Comparison of ENCODE assay signal across 12 cellular contexts in genomic region chr12:50201987-50202521, GRCh38. TPM values are rescaled to one million over a fixed set of nuclear protein-coding genes. Genes with fewer than 3 reads are reported as not detected.
DNase-seq lines count a peak whose midpoint lies in the region; FAIRE-seq and TF ChIP-seq lines count a peak whose summit lies in the region.
"Had no signal": no experiment of that assay in that cellular context is flagged by ENCODE, and none has a peak within 500 bp of the region (broad histone marks: within the 10 kb centered on the region; RNA-seq: fewer than 3 reads in every experiment).

No MANE protein-coding gene starts in this region.

- TF ChIP-seq POLR2A in esophagus muscularis mucosa (IDR thresholded peaks at IDR 0.05; ENCODE audit: low read depth) = no peak

- TF ChIP-seq CTCF in astrocyte (IDR thresholded peaks at IDR 0.05; ENCODE audit: insufficient read depth, low read depth, low read length) (no peak), GM10266 (IDR thresholded peaks at IDR 0.05; ENCODE audit: control insufficient read depth, insufficient read depth, low read depth, missing control alignments) (no peak), esophagus muscularis mucosa (IDR thresholded peaks at IDR 0.05) (no peak)

- H3K36me3 ChIP-seq in astrocyte (ENCODE audit: insufficient read depth, low read length) = peaks cover 52% of the 10 kb centered on the region
- peaks cover 26 to 88% (median 70%) of the 10 kb centered on the region in 4 donors for H3K36me3 ChIP-seq in esophagus muscularis mucosa

- intact Hi-C loops in esophagus muscularis mucosa (cut with DNase I) = no loop called here

- DNase-seq in SIG-M5 treated with dmso at 0.1 percent for 504 hours (lab: John Stamatoyannopoulos, UW; ENCODE audit: unreplicated experiment) (peak; percentile 61), SIG-M5 (lab: John Stamatoyannopoulos, UW) (no peak), astrocyte (ENCODE audit: low read depth) (peak; percentile 93), kidney glomerular epithelial cell (lab: John Stamatoyannopoulos, UW) (peak; percentile 91), GM10266 (ENCODE audit: extremely low spot score) (no peak), DMS 273 (lab: John Stamatoyannopoulos, UW; ENCODE audit: unreplicated experiment) (no peak), retina (no peak), esophagus muscularis mucosa (ENCODE audit: extremely low spot score) (no peak)
- DNase-seq: NCI-H446 had no signal

- no peak overlapping the region for H2AFZ ChIP-seq in astrocyte (ENCODE audit: low read depth, low read length)

- H3K4me1 Mint-ChIP-seq in astrocyte (ENCODE audit: low read depth, unreplicated experiment) = peaks cover 26% of the 10 kb centered on the region
- H3K4me1 Mint-ChIP-seq: B cell had no signal

- TF ChIP-seq EP300 in esophagus muscularis mucosa (IDR thresholded peaks at IDR 0.05) = no peak

- no peaks in the 10 kb centered on the region for H3K9me3 Mint-ChIP-seq in astrocyte (ENCODE audit: unreplicated experiment)

- 80% methylated on average over 3 of the region's 3 CpGs for WGBS in esophagus muscularis mucosa

- H4K20me1 ChIP-seq in astrocyte (ENCODE audit: insufficient read depth, low read length) = peaks cover 32% of the 10 kb centered on the region

- peak overlapping the region; percentile 72 for H3K9ac ChIP-seq in astrocyte (ENCODE audit: low read length)

- FAIRE-seq in astrocyte (lab: Jason Lieb, UNC) = peak; percentile 49
- FAIRE-seq: islet of Langerhans had no signal

- H3K4me3 ChIP-seq in astrocyte (ENCODE audit: insufficient read depth, low read depth, low read length) (no peak overlapping the region), esophagus muscularis mucosa (no peak overlapping the region)
- H3K4me3 ChIP-seq: ascending aorta had no signal

- peaks cover 33% of the 10 kb centered on the region for H3K36me3 Mint-ChIP-seq in astrocyte (ENCODE audit: low read depth, unreplicated experiment)

- peak overlapping the region; percentile 73 for H3K4me3 Mint-ChIP-seq in astrocyte (ENCODE audit: unreplicated experiment)
- H3K4me3 Mint-ChIP-seq: B cell had no signal

- H3K79me2 ChIP-seq in astrocyte (ENCODE audit: insufficient read depth, low read length) = peaks cover 62% of the 10 kb centered on the region

- no peaks in the 10 kb centered on the region for H3K27me3 ChIP-seq in astrocyte (ENCODE audit: insufficient read depth, low read length)
- H3K27me3 ChIP-seq in esophagus muscularis mucosa = no peaks in the 10 kb centered on the region
- H3K27me3 ChIP-seq: ascending aorta had no signal

- peak overlapping the region; percentile 69 for H3K4me2 ChIP-seq in astrocyte (ENCODE audit: low read length)

- H3K4me1 ChIP-seq in astrocyte (ENCODE audit: insufficient read depth, low read length) (peaks cover 24% of the 10 kb centered on the region), esophagus muscularis mucosa (peaks cover 0 to 3% (median 0%) of the 10 kb centered on the region in 4 donors)
- H3K4me1 ChIP-seq: ascending aorta had no signal

- no peaks in the 10 kb centered on the region for H3K27me3 Mint-ChIP-seq in astrocyte (ENCODE audit: low read depth, unreplicated experiment)
- H3K27me3 Mint-ChIP-seq: B cell had no signal

- no peaks in the 10 kb centered on the region for H3K9me3 ChIP-seq in astrocyte (ENCODE audit: insufficient read depth, low read depth, low read length)
- no peaks in the 10 kb centered on the region for H3K9me3 ChIP-seq in esophagus muscularis mucosa
- H3K9me3 ChIP-seq: ascending aorta had no signal

- H3K27ac ChIP-seq in astrocyte (ENCODE audit: low read depth, low read length) (peak overlapping the region; percentile 92), esophagus muscularis mucosa (replicated peaks in 1 of 4) (no peak overlapping the region)
- H3K27ac ChIP-seq: ascending aorta had no signal

- H3K27ac Mint-ChIP-seq in astrocyte (ENCODE audit: unreplicated experiment) = peak overlapping the region; percentile 93
- H3K27ac Mint-ChIP-seq: B cell had no signal

RNA-seq across cellular contexts. Expression of gene CERS5, which starts 34.9 kb away (rescaled TPM):
- total RNA-seq in astrocyte = 115 and 118 TPM in 2 replicates
- 10 to 100 TPM; 23.0 to 33.6 (median 27.5) TPM for total RNA-seq in esophagus muscularis mucosa

Comparison
In these comparisons a context has a peak if more than half of its experiments do, and no peak if none do; other contexts are left out.
1. DNase-seq: peak in SIG-M5 treated with dmso at 0.1 percent for 504 hours (single experiment), astrocyte (single experiment) and kidney glomerular epithelial cell (single experiment); none in SIG-M5 (single experiment), GM10266 (single experiment), DMS 273 (single experiment), retina (single experiment) and esophagus muscularis mucosa (single experiment).